In genomic region chr10:70331160-70331485, GRCh38 we compare ENCODE assay signal across 2 cellular contexts.
TF ChIP-seq lines count a peak whose summit lies in the region.

No MANE protein-coding gene starts in this region.

TF ChIP-seq in HEK293, 187 proteins besides CTCF, POLR2A, EP300 and RAD21:
- peak; percentile 84; the same call in 1 of the 2 replicates for TF ChIP-seq ZNF449 (tag by site-specific recombination; IDR thresholded peaks at IDR 0.05)
- TF ChIP-seq EGR2 (tag by site-specific recombination; IDR thresholded peaks at IDR 0.05; ENCODE audit: low read depth) = no peak

TF ChIP-seq in H1, 55 proteins besides CTCF, POLR2A, EP300 and RAD21:
- TF ChIP-seq SAP30 (IDR thresholded peaks at IDR 0.05; ENCODE audit: insufficient read depth, insufficient replicate concordance, low read length) = no peak
- TF ChIP-seq KDM1A (IDR thresholded peaks at IDR 0.05; ENCODE audit: borderline replicate concordance, low read length) = peak; percentile 50; the same call in 1 of the 2 replicates
- no peak for TF ChIP-seq CBX8 (IDR thresholded peaks at IDR 0.05; ENCODE audit: borderline replicate concordance, low read depth, low read length)
- TF ChIP-seq RBBP5 (IDR thresholded peaks at IDR 0.05; ENCODE audit: borderline replicate concordance, low read depth, low read length) = no peak
